In the genomic region with DNA sequence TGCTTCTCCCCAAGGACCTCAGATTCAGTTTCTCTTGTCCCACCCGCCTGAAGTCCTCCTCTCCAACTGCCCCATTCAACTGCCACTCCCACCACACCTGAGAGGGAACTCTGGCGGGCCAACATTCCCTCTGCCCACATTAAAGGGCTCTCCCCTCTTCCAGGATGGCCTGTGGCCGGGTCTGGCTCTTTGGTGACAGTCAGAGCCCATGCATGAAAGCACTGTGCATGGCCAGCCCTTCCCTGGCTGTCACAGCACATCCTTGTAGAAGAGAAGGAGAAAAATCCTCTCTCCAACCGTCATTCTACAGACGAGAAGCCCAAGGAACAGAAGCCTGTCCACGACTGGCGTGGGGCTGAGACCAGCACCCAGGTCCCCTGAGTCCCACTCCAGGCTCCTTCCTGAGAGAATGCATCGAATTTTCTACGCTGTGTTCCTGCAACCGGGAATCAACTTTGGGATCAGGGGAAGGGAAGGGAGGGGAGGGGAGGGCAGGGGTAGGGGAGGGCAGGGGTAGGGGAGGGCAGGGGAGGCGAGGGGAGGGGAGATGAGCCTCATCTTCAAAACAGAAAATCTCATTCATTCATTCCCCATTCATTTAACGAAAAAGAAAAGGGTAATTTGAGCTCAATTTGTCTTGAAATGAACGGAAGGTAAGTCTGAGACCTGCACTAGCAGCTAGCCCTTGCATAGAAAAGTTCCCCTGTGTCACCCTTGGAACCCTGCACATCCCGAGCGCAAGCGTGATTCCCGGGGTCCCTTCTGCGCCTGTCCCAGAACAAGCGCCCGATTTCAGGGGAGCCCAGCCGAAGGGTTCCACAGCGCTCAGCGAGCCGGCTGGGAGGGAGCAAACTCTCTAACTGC, we compare ENCODE assay signal across 1 cellular context.
TF ChIP-seq lines count a peak whose summit lies in the region.

A gene (minus strand): TSS at position 68 of the 864 bp plus-strand sequence. CDS start 9,569 bp downstream, outside the sequence.

TF ChIP-seq in K562, 482 proteins besides CTCF, POLR2A, EP300 and RAD21:
- TF ChIP-seq, protein P1, sequence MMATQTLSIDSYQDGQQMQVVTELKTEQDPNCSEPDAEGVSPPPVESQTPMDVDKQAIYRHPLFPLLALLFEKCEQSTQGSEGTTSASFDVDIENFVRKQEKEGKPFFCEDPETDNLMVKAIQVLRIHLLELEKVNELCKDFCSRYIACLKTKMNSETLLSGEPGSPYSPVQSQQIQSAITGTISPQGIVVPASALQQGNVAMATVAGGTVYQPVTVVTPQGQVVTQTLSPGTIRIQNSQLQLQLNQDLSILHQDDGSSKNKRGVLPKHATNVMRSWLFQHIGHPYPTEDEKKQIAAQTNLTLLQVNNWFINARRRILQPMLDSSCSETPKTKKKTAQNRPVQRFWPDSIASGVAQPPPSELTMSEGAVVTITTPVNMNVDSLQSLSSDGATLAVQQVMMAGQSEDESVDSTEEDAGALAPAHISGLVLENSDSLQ (IDR thresholded peaks at IDR 0.05) = no peak
- TF ChIP-seq ZNF764 (CRISPR knock-in tag; IDR thresholded peaks at IDR 0.05; ENCODE audit: low read depth) (no peak), HNRNPK (IDR thresholded peaks at IDR 0.05; ENCODE audit: low read depth, low read length, poor library complexity, severe bottlenecking) (no peak), SRSF7 (optimal IDR thresholded peaks at IDR 0.05; ENCODE audit: low read depth, low read length) (no peak), RBM15 (IDR thresholded peaks at IDR 0.05; ENCODE audit: insufficient read depth, low read length) (no peak), L3MBTL2 (IDR thresholded peaks at IDR 0.05) (no peak), TEAD1 (CRISPR knock-in tag; IDR thresholded peaks at IDR 0.05) (no peak), ZNF212 (CRISPR knock-in tag; IDR thresholded peaks at IDR 0.05) (no peak), EWSR1 (IDR thresholded peaks at IDR 0.05; ENCODE audit: borderline replicate concordance, low read depth, partially characterized antibody) (no peak), MXI1 (IDR thresholded peaks at IDR 0.05; ENCODE audit: low read depth, low read length) (no peak)
- TF ChIP-seq, protein P2, sequence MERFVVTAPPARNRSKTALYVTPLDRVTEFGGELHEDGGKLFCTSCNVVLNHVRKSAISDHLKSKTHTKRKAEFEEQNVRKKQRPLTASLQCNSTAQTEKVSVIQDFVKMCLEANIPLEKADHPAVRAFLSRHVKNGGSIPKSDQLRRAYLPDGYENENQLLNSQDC (CRISPR knock-in tag; IDR thresholded peaks at IDR 0.05) = no peak
TF ChIP-seq in K562: peak in this region for 0.
